ENCODE assay signal across 1 cellular context in genomic region chr15:74906450-74907276, GRCh38.
TF ChIP-seq lines count a peak whose summit lies in the region.

FAM219B (minus strand) TSS chr15:74906851; CDS start chr15:74906800, 51 bp downstream.

TF ChIP-seq in K562, 482 proteins besides CTCF, POLR2A, EP300 and RAD21 (continued from another document and continues in another):
- TF ChIP-seq, protein P1, sequence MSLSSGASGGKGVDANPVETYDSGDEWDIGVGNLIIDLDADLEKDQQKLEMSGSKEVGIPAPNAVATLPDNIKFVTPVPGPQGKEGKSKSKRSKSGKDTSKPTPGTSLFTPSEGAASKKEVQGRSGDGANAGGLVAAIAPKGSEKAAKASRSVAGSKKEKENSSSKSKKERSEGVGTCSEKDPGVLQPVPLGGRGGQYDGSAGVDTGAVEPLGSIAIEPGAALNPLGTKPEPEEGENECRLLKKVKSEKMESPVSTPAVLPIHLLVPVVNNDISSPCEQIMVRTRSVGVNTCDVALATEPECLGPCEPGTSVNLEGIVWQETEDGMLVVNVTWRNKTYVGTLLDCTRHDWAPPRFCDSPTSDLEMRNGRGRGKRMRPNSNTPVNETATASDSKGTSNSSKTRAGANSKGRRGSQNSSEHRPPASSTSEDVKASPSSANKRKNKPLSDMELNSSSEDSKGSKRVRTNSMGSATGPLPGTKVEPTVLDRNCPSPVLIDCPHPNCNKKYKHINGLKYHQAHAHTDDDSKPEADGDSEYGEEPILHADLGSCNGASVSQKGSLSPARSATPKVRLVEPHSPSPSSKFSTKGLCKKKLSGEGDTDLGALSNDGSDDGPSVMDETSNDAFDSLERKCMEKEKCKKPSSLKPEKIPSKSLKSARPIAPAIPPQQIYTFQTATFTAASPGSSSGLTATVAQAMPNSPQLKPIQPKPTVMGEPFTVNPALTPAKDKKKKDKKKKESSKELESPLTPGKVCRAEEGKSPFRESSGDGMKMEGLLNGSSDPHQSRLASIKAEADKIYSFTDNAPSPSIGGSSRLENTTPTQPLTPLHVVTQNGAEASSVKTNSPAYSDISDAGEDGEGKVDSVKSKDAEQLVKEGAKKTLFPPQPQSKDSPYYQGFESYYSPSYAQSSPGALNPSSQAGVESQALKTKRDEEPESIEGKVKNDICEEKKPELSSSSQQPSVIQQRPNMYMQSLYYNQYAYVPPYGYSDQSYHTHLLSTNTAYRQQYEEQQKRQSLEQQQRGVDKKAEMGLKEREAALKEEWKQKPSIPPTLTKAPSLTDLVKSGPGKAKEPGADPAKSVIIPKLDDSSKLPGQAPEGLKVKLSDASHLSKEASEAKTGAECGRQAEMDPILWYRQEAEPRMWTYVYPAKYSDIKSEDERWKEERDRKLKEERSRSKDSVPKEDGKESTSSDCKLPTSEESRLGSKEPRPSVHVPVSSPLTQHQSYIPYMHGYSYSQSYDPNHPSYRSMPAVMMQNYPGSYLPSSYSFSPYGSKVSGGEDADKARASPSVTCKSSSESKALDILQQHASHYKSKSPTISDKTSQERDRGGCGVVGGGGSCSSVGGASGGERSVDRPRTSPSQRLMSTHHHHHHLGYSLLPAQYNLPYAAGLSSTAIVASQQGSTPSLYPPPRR (CRISPR knock-in tag; IDR thresholded peaks at IDR 0.05; ENCODE audit: borderline replicate concordance) = no peak
- TF ChIP-seq NCOA4 (IDR thresholded peaks at IDR 0.05; ENCODE audit: partially characterized antibody) (no peak), ZBTB2 (IDR thresholded peaks at IDR 0.05) (peak; percentile 92), TEAD4 (IDR thresholded peaks at IDR 0.05; ENCODE audit: low read length) (no peak), TEAD4 (CRISPR knock-in tag; IDR thresholded peaks at IDR 0.05; ENCODE audit: borderline replicate concordance) (no peak), C11orf30 (IDR thresholded peaks at IDR 0.05; ENCODE audit: low read depth) (no peak), ZNF212 (CRISPR knock-in tag; IDR thresholded peaks at IDR 0.05) (no peak), RFX7 (CRISPR knock-in tag; IDR thresholded peaks at IDR 0.05) (no peak), ZNF3 (CRISPR knock-in tag; IDR thresholded peaks at IDR 0.05) (no peak), GATAD2A (IDR thresholded peaks at IDR 0.05) (0 out of 2 replicates have a peak, but pooled peaks have one; percentile 53), ETV5 (CRISPR knock-in tag; IDR thresholded peaks at IDR 0.05; ENCODE audit: low read depth) (no peak), MBD1 (CRISPR knock-in tag; IDR thresholded peaks at IDR 0.05) (no peak), GABPB2 (CRISPR knock-in tag; conservative IDR thresholded peaks at IDR 0.05) (no peak), ZNF232 (CRISPR knock-in tag; IDR thresholded peaks at IDR 0.05) (no peak), SMARCA5 (IDR thresholded peaks at IDR 0.05) (no peak), TGIF2 (CRISPR knock-in tag; IDR thresholded peaks at IDR 0.05) (no peak), MIER1 (IDR thresholded peaks at IDR 0.05; ENCODE audit: low read depth) (no peak), SNRNP70 (optimal IDR thresholded peaks at IDR 0.05; ENCODE audit: low read depth, low read length) (no peak), LEF1 (IDR thresholded peaks at IDR 0.05) (no peak), ILF3 (IDR thresholded peaks at IDR 0.05; ENCODE audit: borderline replicate concordance) (peak; percentile 75; the same call in 1 of the 2 replicates), PRMT5 (CRISPR knock-in tag; IDR thresholded peaks at IDR 0.05) (no peak), ZKSCAN3 (CRISPR knock-in tag; IDR thresholded peaks at IDR 0.05) (no peak), HLTF (IDR thresholded peaks at IDR 0.05) (no peak), DNMT1 (IDR thresholded peaks at IDR 0.05) (no peak)
- TF ChIP-seq, protein P2, sequence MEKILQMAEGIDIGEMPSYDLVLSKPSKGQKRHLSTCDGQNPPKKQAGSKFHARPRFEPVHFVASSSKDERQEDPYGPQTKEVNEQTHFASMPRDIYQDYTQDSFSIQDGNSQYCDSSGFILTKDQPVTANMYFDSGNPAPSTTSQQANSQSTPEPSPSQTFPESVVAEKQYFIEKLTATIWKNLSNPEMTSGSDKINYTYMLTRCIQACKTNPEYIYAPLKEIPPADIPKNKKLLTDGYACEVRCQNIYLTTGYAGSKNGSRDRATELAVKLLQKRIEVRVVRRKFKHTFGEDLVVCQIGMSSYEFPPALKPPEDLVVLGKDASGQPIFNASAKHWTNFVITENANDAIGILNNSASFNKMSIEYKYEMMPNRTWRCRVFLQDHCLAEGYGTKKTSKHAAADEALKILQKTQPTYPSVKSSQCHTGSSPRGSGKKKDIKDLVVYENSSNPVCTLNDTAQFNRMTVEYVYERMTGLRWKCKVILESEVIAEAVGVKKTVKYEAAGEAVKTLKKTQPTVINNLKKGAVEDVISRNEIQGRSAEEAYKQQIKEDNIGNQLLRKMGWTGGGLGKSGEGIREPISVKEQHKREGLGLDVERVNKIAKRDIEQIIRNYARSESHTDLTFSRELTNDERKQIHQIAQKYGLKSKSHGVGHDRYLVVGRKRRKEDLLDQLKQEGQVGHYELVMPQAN (IDR thresholded peaks at IDR 0.05; ENCODE audit: borderline replicate concordance) = peak; percentile 68; the same call in 1 of the 2 replicates
- TF ChIP-seq, protein P3, sequence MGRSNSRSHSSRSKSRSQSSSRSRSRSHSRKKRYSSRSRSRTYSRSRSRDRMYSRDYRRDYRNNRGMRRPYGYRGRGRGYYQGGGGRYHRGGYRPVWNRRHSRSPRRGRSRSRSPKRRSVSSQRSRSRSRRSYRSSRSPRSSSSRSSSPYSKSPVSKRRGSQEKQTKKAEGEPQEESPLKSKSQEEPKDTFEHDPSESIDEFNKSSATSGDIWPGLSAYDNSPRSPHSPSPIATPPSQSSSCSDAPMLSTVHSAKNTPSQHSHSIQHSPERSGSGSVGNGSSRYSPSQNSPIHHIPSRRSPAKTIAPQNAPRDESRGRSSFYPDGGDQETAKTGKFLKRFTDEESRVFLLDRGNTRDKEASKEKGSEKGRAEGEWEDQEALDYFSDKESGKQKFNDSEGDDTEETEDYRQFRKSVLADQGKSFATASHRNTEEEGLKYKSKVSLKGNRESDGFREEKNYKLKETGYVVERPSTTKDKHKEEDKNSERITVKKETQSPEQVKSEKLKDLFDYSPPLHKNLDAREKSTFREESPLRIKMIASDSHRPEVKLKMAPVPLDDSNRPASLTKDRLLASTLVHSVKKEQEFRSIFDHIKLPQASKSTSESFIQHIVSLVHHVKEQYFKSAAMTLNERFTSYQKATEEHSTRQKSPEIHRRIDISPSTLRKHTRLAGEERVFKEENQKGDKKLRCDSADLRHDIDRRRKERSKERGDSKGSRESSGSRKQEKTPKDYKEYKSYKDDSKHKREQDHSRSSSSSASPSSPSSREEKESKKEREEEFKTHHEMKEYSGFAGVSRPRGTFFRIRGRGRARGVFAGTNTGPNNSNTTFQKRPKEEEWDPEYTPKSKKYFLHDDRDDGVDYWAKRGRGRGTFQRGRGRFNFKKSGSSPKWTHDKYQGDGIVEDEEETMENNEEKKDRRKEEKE (IDR thresholded peaks at IDR 0.05; ENCODE audit: borderline replicate concordance in 1 of 2, control insufficient read depth in 1 of 2, low read depth in 2 of 2, low read length in 1 of 2) = no peak
- TF ChIP-seq, protein P4, sequence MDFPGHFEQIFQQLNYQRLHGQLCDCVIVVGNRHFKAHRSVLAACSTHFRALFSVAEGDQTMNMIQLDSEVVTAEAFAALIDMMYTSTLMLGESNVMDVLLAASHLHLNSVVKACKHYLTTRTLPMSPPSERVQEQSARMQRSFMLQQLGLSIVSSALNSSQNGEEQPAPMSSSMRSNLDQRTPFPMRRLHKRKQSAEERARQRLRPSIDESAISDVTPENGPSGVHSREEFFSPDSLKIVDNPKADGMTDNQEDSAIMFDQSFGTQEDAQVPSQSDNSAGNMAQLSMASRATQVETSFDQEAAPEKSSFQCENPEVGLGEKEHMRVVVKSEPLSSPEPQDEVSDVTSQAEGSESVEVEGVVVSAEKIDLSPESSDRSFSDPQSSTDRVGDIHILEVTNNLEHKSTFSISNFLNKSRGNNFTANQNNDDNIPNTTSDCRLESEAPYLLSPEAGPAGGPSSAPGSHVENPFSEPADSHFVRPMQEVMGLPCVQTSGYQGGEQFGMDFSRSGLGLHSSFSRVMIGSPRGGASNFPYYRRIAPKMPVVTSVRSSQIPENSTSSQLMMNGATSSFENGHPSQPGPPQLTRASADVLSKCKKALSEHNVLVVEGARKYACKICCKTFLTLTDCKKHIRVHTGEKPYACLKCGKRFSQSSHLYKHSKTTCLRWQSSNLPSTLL (IDR thresholded peaks at IDR 0.05) = no peak
- TF ChIP-seq, protein P5, sequence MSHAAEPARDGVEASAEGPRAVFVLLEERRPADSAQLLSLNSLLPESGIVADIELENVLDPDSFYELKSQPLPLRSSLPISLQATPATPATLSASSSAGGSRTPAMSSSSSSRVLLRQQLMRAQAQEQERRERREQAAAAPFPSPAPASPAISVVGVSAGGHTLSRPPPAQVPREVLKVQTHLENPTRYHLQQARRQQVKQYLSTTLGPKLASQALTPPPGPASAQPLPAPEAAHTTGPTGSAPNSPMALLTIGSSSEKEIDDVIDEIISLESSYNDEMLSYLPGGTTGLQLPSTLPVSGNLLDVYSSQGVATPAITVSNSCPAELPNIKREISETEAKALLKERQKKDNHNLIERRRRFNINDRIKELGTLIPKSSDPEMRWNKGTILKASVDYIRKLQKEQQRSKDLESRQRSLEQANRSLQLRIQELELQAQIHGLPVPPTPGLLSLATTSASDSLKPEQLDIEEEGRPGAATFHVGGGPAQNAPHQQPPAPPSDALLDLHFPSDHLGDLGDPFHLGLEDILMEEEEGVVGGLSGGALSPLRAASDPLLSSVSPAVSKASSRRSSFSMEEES (CRISPR knock-in tag; IDR thresholded peaks at IDR 0.05) = no peak
- TF ChIP-seq, protein P6, sequence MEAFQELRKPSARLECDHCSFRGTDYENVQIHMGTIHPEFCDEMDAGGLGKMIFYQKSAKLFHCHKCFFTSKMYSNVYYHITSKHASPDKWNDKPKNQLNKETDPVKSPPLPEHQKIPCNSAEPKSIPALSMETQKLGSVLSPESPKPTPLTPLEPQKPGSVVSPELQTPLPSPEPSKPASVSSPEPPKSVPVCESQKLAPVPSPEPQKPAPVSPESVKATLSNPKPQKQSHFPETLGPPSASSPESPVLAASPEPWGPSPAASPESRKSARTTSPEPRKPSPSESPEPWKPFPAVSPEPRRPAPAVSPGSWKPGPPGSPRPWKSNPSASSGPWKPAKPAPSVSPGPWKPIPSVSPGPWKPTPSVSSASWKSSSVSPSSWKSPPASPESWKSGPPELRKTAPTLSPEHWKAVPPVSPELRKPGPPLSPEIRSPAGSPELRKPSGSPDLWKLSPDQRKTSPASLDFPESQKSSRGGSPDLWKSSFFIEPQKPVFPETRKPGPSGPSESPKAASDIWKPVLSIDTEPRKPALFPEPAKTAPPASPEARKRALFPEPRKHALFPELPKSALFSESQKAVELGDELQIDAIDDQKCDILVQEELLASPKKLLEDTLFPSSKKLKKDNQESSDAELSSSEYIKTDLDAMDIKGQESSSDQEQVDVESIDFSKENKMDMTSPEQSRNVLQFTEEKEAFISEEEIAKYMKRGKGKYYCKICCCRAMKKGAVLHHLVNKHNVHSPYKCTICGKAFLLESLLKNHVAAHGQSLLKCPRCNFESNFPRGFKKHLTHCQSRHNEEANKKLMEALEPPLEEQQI (IDR thresholded peaks at IDR 0.05) = no peak
- TF ChIP-seq, protein P7, sequence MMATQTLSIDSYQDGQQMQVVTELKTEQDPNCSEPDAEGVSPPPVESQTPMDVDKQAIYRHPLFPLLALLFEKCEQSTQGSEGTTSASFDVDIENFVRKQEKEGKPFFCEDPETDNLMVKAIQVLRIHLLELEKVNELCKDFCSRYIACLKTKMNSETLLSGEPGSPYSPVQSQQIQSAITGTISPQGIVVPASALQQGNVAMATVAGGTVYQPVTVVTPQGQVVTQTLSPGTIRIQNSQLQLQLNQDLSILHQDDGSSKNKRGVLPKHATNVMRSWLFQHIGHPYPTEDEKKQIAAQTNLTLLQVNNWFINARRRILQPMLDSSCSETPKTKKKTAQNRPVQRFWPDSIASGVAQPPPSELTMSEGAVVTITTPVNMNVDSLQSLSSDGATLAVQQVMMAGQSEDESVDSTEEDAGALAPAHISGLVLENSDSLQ (IDR thresholded peaks at IDR 0.05) = peak; percentile 20; the same call in 1 of the 2 replicates
- TF ChIP-seq, protein P8, sequence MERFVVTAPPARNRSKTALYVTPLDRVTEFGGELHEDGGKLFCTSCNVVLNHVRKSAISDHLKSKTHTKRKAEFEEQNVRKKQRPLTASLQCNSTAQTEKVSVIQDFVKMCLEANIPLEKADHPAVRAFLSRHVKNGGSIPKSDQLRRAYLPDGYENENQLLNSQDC (CRISPR knock-in tag; IDR thresholded peaks at IDR 0.05) = no peak
- TF ChIP-seq, protein P9, sequence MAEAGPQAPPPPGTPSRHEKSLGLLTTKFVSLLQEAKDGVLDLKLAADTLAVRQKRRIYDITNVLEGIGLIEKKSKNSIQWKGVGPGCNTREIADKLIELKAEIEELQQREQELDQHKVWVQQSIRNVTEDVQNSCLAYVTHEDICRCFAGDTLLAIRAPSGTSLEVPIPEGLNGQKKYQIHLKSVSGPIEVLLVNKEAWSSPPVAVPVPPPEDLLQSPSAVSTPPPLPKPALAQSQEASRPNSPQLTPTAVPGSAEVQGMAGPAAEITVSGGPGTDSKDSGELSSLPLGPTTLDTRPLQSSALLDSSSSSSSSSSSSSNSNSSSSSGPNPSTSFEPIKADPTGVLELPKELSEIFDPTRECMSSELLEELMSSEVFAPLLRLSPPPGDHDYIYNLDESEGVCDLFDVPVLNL (CRISPR knock-in tag; IDR thresholded peaks at IDR 0.05; ENCODE audit: low read depth) = no peak
